In the genomic region with DNA sequence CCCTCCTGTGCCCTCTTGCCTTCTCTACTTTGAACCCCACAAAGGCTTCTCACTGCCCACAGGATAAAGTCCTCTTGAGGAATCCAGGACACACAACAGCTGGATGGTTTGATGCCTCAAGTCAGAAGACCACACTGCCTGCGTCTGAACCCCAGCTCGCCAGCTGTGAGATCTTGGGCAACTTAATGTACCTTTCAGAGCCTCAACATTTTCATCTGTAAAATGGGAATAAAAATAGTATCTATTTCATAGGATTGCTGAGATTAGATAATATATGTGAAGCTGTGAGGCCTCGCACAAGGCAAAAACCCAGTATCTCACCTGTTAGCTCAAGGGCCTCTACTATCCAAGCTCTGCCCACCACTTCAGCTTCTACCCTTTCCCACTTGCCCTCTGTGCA, we compare ENCODE assay signal across 12 cellular contexts.
"Had no signal": no experiment of that assay in that cellular context is flagged by ENCODE, and none has a peak within 500 bp of the region (broad histone marks: within the 10 kb centered on the region; RNA-seq: fewer than 3 reads in every experiment).

No MANE protein-coding gene starts in this region.

- H2AFZ ChIP-seq: hepatocyte had no signal

- DNase-seq: activated CD4-positive, alpha-beta memory T cell treated with anti-CD3 and anti-CD28 coated beads, Interleukin-2, amount 10 ng/mL, durations not matched to agents 7 days and 5 days; activated naive CD4-positive, alpha-beta T cell; adrenal gland; islet precursor cell; midbrain; stimulated activated naive CD4-positive, alpha-beta T cell; trophoblast cell had no signal

- H3K27ac ChIP-seq: adrenal gland, hepatocyte, suprapubic skin had no signal

- H3K4me3 ChIP-seq: adrenal gland, hepatocyte, lung, suprapubic skin had no signal

- H3K9me3 ChIP-seq: adrenal gland, suprapubic skin had no signal

- H3K4me2 ChIP-seq: hepatocyte had no signal

- ATAC-seq: esophagus mucosa had no signal

- H3K27me3 ChIP-seq: adrenal gland, hepatocyte, suprapubic skin had no signal

- H3K27me3 Mint-ChIP-seq: activated CD4-positive, alpha-beta memory T cell treated with anti-CD3 and anti-CD28 coated beads, Interleukin-2, amount 10 ng/mL, durations not matched to agents 7 days and 5 days had no signal

- H3K9me3 Mint-ChIP-seq: activated CD4-positive, alpha-beta memory T cell treated with anti-CD3 and anti-CD28 coated beads, Interleukin-2, amount 10 ng/mL, durations not matched to agents 7 days and 5 days had no signal

- FAIRE-seq: colon had no signal
